25 cellular contexts compared by ENCODE assay signal in the genomic region with DNA sequence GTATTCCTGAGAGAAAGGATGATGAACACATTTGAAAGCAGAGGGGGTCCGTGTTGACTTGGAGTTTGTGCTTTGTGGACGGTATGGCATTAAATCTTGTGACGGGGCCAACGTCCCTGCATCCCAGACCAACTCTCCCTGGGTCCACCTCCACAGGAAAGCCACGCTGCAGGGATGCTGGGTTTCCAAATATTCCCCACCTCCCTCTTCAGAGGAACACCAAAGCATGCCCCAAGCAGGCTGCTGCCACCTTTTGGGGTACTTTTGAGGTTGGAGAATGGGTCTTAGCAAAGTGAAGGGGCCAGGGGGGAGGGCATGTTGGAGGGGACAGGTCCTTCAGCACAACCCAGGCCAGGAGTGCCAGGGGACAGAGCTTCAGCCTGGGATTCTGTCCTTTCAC.
"Had no signal": no experiment of that assay in that cellular context is flagged by ENCODE, and none has a peak within 500 bp of the region (broad histone marks: within the 10 kb centered on the region; RNA-seq: fewer than 3 reads in every experiment).

No MANE protein-coding gene starts in this region.

- H3K36me3 Mint-ChIP-seq: immature natural killer cell; stimulated activated memory B cell treated with anti-CD40 and anti-IgM and Interleukin-4, amounts not matched to agents 10 μg/mL and 1 μg/mL and 100 μg/mL, for 72 hours had no signal

- H3K4me1 ChIP-seq: esophagus muscularis mucosa, gastroesophageal sphincter, parathyroid adenoma, psoas muscle, spleen, testis, tibial nerve had no signal

- H3K4me3 Mint-ChIP-seq: immature natural killer cell; nephron; stimulated activated memory B cell treated with anti-CD40 and anti-IgM and Interleukin-4, amounts not matched to agents 10 μg/mL and 1 μg/mL and 100 μg/mL, for 72 hours; stimulated activated naive CD8-positive, alpha-beta T cell treated with anti-CD3 and anti-CD28 coated beads, Interleukin-15, Interleukin-2, amounts not matched to agents 100 ng/mL and 50 ng/mL, for 24 hours had no signal

- H3K27me3 ChIP-seq: testis, tibial nerve had no signal

- H3K9me3 ChIP-seq: esophagus muscularis mucosa, gastroesophageal sphincter, mucosa of descending colon, psoas muscle, testis had no signal

- ATAC-seq: gastroesophageal sphincter; left colon; mucosa of descending colon; psoas muscle; sciatic nerve; stimulated activated memory B cell treated with anti-CD40 and anti-IgM and Interleukin-4, amounts not matched to agents 10 μg/mL and 1 μg/mL and 100 μg/mL, for 72 hours had no signal

- H3K36me3 ChIP-seq: esophagus muscularis mucosa, gastroesophageal sphincter, spleen, tibial nerve had no signal

- H3K9me3 Mint-ChIP-seq: immature natural killer cell; stimulated activated naive CD8-positive, alpha-beta T cell treated with anti-CD3 and anti-CD28 coated beads, Interleukin-15, Interleukin-2, amounts not matched to agents 100 ng/mL and 50 ng/mL, for 24 hours had no signal

- H3K27ac Mint-ChIP-seq: immature natural killer cell; nephron; stimulated activated memory B cell treated with anti-CD40 and anti-IgM and Interleukin-4, amounts not matched to agents 10 μg/mL and 1 μg/mL and 100 μg/mL, for 72 hours; stimulated activated naive CD8-positive, alpha-beta T cell treated with anti-CD3 and anti-CD28 coated beads, Interleukin-15, Interleukin-2, amounts not matched to agents 100 ng/mL and 50 ng/mL, for 24 hours had no signal

- H3K27ac ChIP-seq: dorsolateral prefrontal cortex, epithelial cell of prostate, esophagus muscularis mucosa, gastroesophageal sphincter, parathyroid adenoma, psoas muscle, spleen, testis, tibial nerve had no signal

- H3K4me1 Mint-ChIP-seq: immature natural killer cell; nephron; stimulated activated memory B cell treated with anti-CD40 and anti-IgM and Interleukin-4, amounts not matched to agents 10 μg/mL and 1 μg/mL and 100 μg/mL, for 72 hours had no signal

- H3K4me3 ChIP-seq: dorsolateral prefrontal cortex, esophagus muscularis mucosa, gastroesophageal sphincter, mucosa of descending colon, psoas muscle, spleen, testis, tibial nerve had no signal

- H3K27me3 Mint-ChIP-seq: stimulated activated memory B cell treated with anti-CD40 and anti-IgM and Interleukin-4, amounts not matched to agents 10 μg/mL and 1 μg/mL and 100 μg/mL, for 72 hours; stimulated activated naive CD8-positive, alpha-beta T cell treated with anti-CD3 and anti-CD28 coated beads, Interleukin-15, Interleukin-2, amounts not matched to agents 100 ng/mL and 50 ng/mL, for 24 hours had no signal

- DNase-seq: central memory CD4-positive, alpha-beta T cell; cortex of kidney; effector memory CD4-positive, alpha-beta T cell; immature natural killer cell; left colon; mammary epithelial cell; mucosa of descending colon; occipital lobe; psoas muscle; retina; spleen; stimulated activated CD4-positive, alpha-beta T cell treated with anti-CD3 and anti-CD28 coated beads, Interleukin-15, amount 100 ng/mL, for 24 hours; stimulated activated CD4-positive, alpha-beta T cell treated with anti-CD3 and anti-CD28 coated beads, Interleukin-1b, Interleukin-23, amount 100 ng/mL, for 48 hours; stimulated activated CD4-positive, alpha-beta T cell treated with anti-CD3 and anti-CD28 coated beads, Interleukin-4, amount 100 ng/mL, for 24 hours; testis had no signal
